9 cellular contexts compared by ENCODE assay signal in the genomic region with DNA sequence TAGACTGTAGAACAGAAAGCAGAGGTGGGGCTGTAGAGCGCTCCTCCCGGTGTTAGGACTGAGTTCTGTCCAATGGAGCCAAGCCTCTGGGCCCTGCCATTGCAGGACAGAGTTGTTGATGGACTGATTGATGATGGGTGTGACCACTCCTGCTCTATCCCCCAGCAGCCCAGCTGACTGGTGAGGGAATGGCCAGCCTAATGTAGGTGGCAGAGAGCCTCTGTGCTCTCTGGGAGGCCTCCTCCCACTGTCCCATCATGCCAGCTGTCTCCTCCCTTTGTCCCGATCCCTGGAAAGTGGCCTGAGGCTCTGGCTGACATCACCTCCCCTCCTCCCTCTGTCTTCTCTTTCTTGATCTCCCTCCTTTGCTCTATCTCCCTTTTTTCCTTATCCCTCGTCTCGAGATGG. TPM values are rescaled to one million over a fixed set of nuclear protein-coding genes. Genes with fewer than 3 reads are reported as not detected.
A peak's percentile ranks its signal among the peaks of the same experiment; 100 is the strongest.
DNase-seq lines count a peak whose midpoint lies in the region; ATAC-seq and TF ChIP-seq lines count a peak whose summit lies in the region.
"Had no signal": no experiment of that assay in that cellular context is flagged by ENCODE, and none has a peak within 500 bp of the region (broad histone marks: within the 10 kb centered on the region; RNA-seq: fewer than 3 reads in every experiment).

No MANE protein-coding gene starts in this region.

- ATAC-seq in GM19324 (IDR thresholded peaks at IDR 0.05; ENCODE audit: low FRiP score, unreplicated experiment) (no peak), GM21825 (IDR thresholded peaks at IDR 0.05; ENCODE audit: unreplicated experiment) (no peak)

- intact Hi-C loops in thyroid gland (cut with DNase I), result no loop called here

- no peaks in the 10 kb centered on the region for H3K9me3 ChIP-seq in thyroid gland

- WGBS in thyroid gland, 2 donors, result 36 to 39% methylated on average over 5 of the region's 5 CpGs

- no peak for TF ChIP-seq CTCF in epithelial cell of esophagus (IDR thresholded peaks at IDR 0.05; ENCODE audit: insufficient read depth, low read depth, low read length, missing control alignments)
- TF ChIP-seq CTCF in thyroid gland (IDR thresholded peaks at IDR 0.05), result no peak

- peaks cover 3 to 13% of the 10 kb centered on the region in 2 donors for H3K4me1 ChIP-seq in thyroid gland

- H3K27ac ChIP-seq in thyroid gland, result peak overlapping the region; percentile 68 to 88 (median 84)

- peak; percentile 56 for DNase-seq in NCI-H446 treated with DMSO at 0.1 percent for 48 hours (lab: John Stamatoyannopoulos, UW)
- DNase-seq in epithelial cell of esophagus (ENCODE audit: low read depth), result peak; percentile 24
- peak; percentile 88 for DNase-seq in medulla oblongata (ENCODE audit: extremely low spot score)
- peak in 1 of 2 donors; percentile 20 for DNase-seq in thyroid gland
- DNase-seq in kidney tubule cell (ENCODE audit: low spot score), result no peak
- DNase-seq in NCI-H2171 treated with DMSO at 0.1 percent for 48 hours (lab: John Stamatoyannopoulos, UW), result no peak
- DNase-seq: foreskin keratinocyte had no signal

- no peak for TF ChIP-seq POLR2A in thyroid gland (IDR thresholded peaks at IDR 0.05)

- peak overlapping the region; percentile 66 for H3K4me3 ChIP-seq in epithelial cell of esophagus (ENCODE audit: low read length)
- peak overlapping the region in 1 of 3 donors; percentile 63 for H3K4me3 ChIP-seq in thyroid gland (replicated peaks in 1 of 3)

- no peaks in the 10 kb centered on the region for H3K36me3 ChIP-seq in thyroid gland

- H3K27me3 ChIP-seq in thyroid gland, result no peaks in the 10 kb centered on the region
- H3K27me3 ChIP-seq: foreskin keratinocyte had no signal

RNA-seq across cellular contexts. Expression of a gene that starts 0.8 kb away (rescaled TPM):
- 10 to 100 TPM in 1 of 4 donors, 1 to 10 TPM in 3; 7.0 to 12.9 (median 8.6) TPM for total RNA-seq in thyroid gland

RNA-seq across cellular contexts. Expression of a gene that starts 8.4 kb away (rescaled TPM):
- not detected for total RNA-seq in thyroid gland
- total RNA-seq: foreskin keratinocyte had no signal

RNA-seq across cellular contexts. Expression of a gene that starts 11.5 kb away (rescaled TPM):
- 10 to 100 TPM; 27.5 to 94.2 (median 53.7) TPM for total RNA-seq in thyroid gland

RNA-seq across cellular contexts. Expression of a gene that starts 12.7 kb away (rescaled TPM):
- 1 to 10 TPM in 1 of 4 donors, not detected in 3; 1.5 TPM for total RNA-seq in thyroid gland
- total RNA-seq: foreskin keratinocyte had no signal

RNA-seq across cellular contexts. Expression of a gene that starts 42.9 kb away (rescaled TPM):
- 10 to 100 TPM; 37.9 to 74.6 (median 60.5) TPM for total RNA-seq in thyroid gland

Comparison
In these comparisons a context has a peak if more than half of its experiments do, and no peak if none do; other contexts are left out.
1. DNase-seq: peak in NCI-H446 treated with DMSO at 0.1 percent for 48 hours (single experiment), epithelial cell of esophagus (single experiment) and medulla oblongata (single experiment); none in kidney tubule cell (single experiment) and NCI-H2171 treated with DMSO at 0.1 percent for 48 hours (single experiment).